ENCODE assay signal across 16 cellular contexts in the genomic region with DNA sequence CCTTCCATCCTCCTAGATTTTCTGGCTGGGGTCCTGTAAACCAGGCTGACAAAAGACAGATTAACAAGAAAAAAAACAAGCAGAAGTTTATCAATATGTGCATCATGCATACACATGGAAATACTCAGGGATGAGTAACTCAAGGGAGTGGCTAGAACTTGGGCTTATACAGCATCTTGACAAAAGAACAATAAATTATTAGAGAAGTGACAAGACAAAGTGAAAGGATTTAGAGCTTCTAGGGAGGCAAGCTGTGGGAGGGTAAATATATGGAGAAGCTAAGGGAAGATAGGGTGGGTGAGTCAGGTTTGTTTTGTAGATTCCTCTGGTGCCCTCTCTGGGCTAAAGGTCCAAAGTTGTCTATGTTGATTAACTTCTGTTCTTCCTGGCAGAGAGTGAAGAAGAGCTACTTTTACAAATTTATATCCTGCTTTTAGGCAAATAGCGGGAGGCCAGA. TPM values are rescaled to one million over a fixed set of nuclear protein-coding genes. Genes with fewer than 3 reads are reported as not detected.
A peak's percentile ranks its signal among the peaks of the same experiment; 100 is the strongest.
DNase-seq lines count a peak whose midpoint lies in the region; ATAC-seq, FAIRE-seq and TF ChIP-seq lines count a peak whose summit lies in the region.
"Had no signal": no experiment of that assay in that cellular context is flagged by ENCODE, and none has a peak within 500 bp of the region (broad histone marks: within the 10 kb centered on the region; RNA-seq: fewer than 3 reads in every experiment).

No MANE protein-coding gene starts in this region.

- H3K4me3 ChIP-seq in endothelial cell of umbilical vein (replicated peaks in 1 of 3; ENCODE audit: insufficient read depth in 1 of 3, low read depth in 1 of 3, low read length in 3 of 3) (no peak overlapping the region), dorsolateral prefrontal cortex (no peak overlapping the region)

- dilution Hi-C loops in endothelial cell of umbilical vein (cut with MboI; ENCODE audit: extremely low pct_ligation_motif_present, low sequenced_read_pairs): no loop called here

- peak; percentile 47 for TF ChIP-seq POLR2A in endothelial cell of umbilical vein (IDR thresholded peaks at IDR 0.05; ENCODE audit: low read depth, low read length)

- H3K4me3 Mint-ChIP-seq in nephron progenitor cell: no peak overlapping the region
- H3K4me3 Mint-ChIP-seq: activated CD8-positive, alpha-beta T cell treated with anti-CD3 and anti-CD28 coated beads for 36 hours; activated naive CD8-positive, alpha-beta T cell treated with anti-CD3 and anti-CD28 coated beads, Interleukin-2, amount 50 U/mL, for 24 hours; neural crest cell; T-helper 1 cell treated with Interleukin-12 subunit alpha and Interleukin-12 subunit beta and Interleukin-4 antibody, amounts not matched to agents 30 μg/mL and 1 μg/mL, for 36 hours had no signal

- intact Hi-C loops in endothelial cell of umbilical vein (cut with micrococcal nuclease) (no loop called here), dorsolateral prefrontal cortex (cut with DNase I) (no loop called here)

- DNase-seq in ELR (ENCODE audit: low read depth) (peak; percentile 63), NCI-H226 (peak; percentile 96), endothelial cell of umbilical vein (ENCODE audit: low read depth, low spot score) (peak; percentile 73), nephron progenitor cell (no peak), NCI-H1092 (lab: John Stamatoyannopoulos, UW) (no peak), dorsolateral prefrontal cortex (no peak)
- DNase-seq: activated CD8-positive, alpha-beta T cell treated with anti-CD3 and anti-CD28 coated beads for 36 hours; activated naive CD8-positive, alpha-beta T cell treated with anti-CD3 and anti-CD28 coated beads, Interleukin-2, amount 50 U/mL, for 24 hours; IMR-90; islet precursor cell; NCI-H446 treated with DMSO at 0.1 percent for 48 hours; stimulated activated CD4-positive, alpha-beta T cell treated with anti-CD3 and anti-CD28 coated beads, Interleukin-2, amount 100 ng/mL, for 24 hours had no signal

- H3K4me1 ChIP-seq in endothelial cell of umbilical vein (ENCODE audit: control insufficient read depth, extremely low read depth, insufficient read depth, low read length): peaks cover 36% of the 10 kb centered on the region

- CTCF ChIA-PET in endothelial cell of umbilical vein (lab: Charles Lee): interaction anchor here (0.8 to 1.1 kb wide), 3 partner anchors 21 to 115 kb away, joined by 3 to 4 read pairs (median 4); no protein-coding TSS in a partner anchor

- no peaks in the 10 kb centered on the region for H3K79me2 ChIP-seq in endothelial cell of umbilical vein (ENCODE audit: control insufficient read depth, insufficient read depth, low read length)

- POLR2A ChIA-PET in endothelial cell of umbilical vein (lab: Charles Lee): no interaction called here

- no peaks in the 10 kb centered on the region for H3K9me3 ChIP-seq in endothelial cell of umbilical vein (replicated peaks; ENCODE audit: control insufficient read depth, insufficient read depth, low read length)

- H3K36me3 ChIP-seq in endothelial cell of umbilical vein (ENCODE audit: control insufficient read depth in 2 of 2, extremely low read depth in 1 of 2, insufficient read depth in 2 of 2, low read length in 2 of 2): no peaks in the 10 kb centered on the region

- no peak overlapping the region for H3K9ac ChIP-seq in endothelial cell of umbilical vein (replicated peaks; ENCODE audit: extremely low read depth, insufficient read depth, low read length)

- H3K9me3 Mint-ChIP-seq in nephron progenitor cell: no peaks in the 10 kb centered on the region
- H3K9me3 Mint-ChIP-seq: activated CD8-positive, alpha-beta T cell treated with anti-CD3 and anti-CD28 coated beads for 36 hours; activated naive CD8-positive, alpha-beta T cell treated with anti-CD3 and anti-CD28 coated beads, Interleukin-2, amount 50 U/mL, for 24 hours; neural crest cell; T-helper 1 cell treated with Interleukin-12 subunit alpha and Interleukin-12 subunit beta and Interleukin-4 antibody, amounts not matched to agents 30 μg/mL and 1 μg/mL, for 36 hours had no signal

- H3K4me2 ChIP-seq in endothelial cell of umbilical vein (ENCODE audit: insufficient read depth, low read length): no peak overlapping the region

- TF ChIP-seq CTCF in endothelial cell of umbilical vein (IDR thresholded peaks at IDR 0.05; ENCODE audit: extremely low read depth in 1 of 2, insufficient read depth in 1 of 2, low read depth in 1 of 2, low read length in 2 of 2) (no peak), nephron progenitor cell (IDR thresholded peaks at IDR 0.05) (no peak), dorsolateral prefrontal cortex (IDR thresholded peaks at IDR 0.05 in 54 of 56, conservative IDR thresholded peaks at IDR 0.05 in 2 of 56; ENCODE audit: low read depth in 1 of 56, partially characterized antibody in 56 of 56) (no peak)

- peak; percentile 64 for FAIRE-seq in endothelial cell of umbilical vein (lab: Jason Lieb, UNC)

- H4K20me1 ChIP-seq in endothelial cell of umbilical vein (replicated peaks; ENCODE audit: control insufficient read depth, extremely low read depth, insufficient read depth, low read length): no peaks in the 10 kb centered on the region

- peak overlapping the region; percentile 17 for H3K27ac Mint-ChIP-seq in nephron progenitor cell
- H3K27ac Mint-ChIP-seq: activated CD8-positive, alpha-beta T cell treated with anti-CD3 and anti-CD28 coated beads for 36 hours; activated naive CD8-positive, alpha-beta T cell treated with anti-CD3 and anti-CD28 coated beads, Interleukin-2, amount 50 U/mL, for 24 hours; T-helper 1 cell treated with Interleukin-12 subunit alpha and Interleukin-12 subunit beta and Interleukin-4 antibody, amounts not matched to agents 30 μg/mL and 1 μg/mL, for 36 hours had no signal

- H3K27ac ChIP-seq in endothelial cell of umbilical vein (ENCODE audit: insufficient read depth, low read depth, low read length) (peak overlapping the region; percentile 12), dorsolateral prefrontal cortex (no peak overlapping the region)

- H3K36me3 Mint-ChIP-seq in nephron progenitor cell (ENCODE audit: low read depth): no peaks in the 10 kb centered on the region

- H3K27me3 ChIP-seq in endothelial cell of umbilical vein (ENCODE audit: control insufficient read depth in 2 of 2, insufficient read depth in 2 of 2, low read length in 2 of 2) (no peaks in the 10 kb centered on the region), dorsolateral prefrontal cortex (no peaks in the 10 kb centered on the region)

- no peaks in the 10 kb centered on the region for H3K9me1 ChIP-seq in endothelial cell of umbilical vein (replicated peaks; ENCODE audit: control insufficient read depth, extremely low read depth, insufficient read depth, low read length)

- H2AFZ ChIP-seq in endothelial cell of umbilical vein (ENCODE audit: low read depth, low read length): no peak overlapping the region

- ATAC-seq in HG03045 (IDR thresholded peaks at IDR 0.05; ENCODE audit: unreplicated experiment) (no peak), GM18861 (IDR thresholded peaks at IDR 0.05; ENCODE audit: unreplicated experiment) (no peak)
- ATAC-seq: activated CD8-positive, alpha-beta T cell treated with anti-CD3 and anti-CD28 coated beads for 36 hours; activated naive CD8-positive, alpha-beta T cell treated with anti-CD3 and anti-CD28 coated beads, Interleukin-2, amount 50 U/mL, for 24 hours had no signal

- peaks cover 49% of the 10 kb centered on the region for H3K27me3 Mint-ChIP-seq in nephron progenitor cell (ENCODE audit: low read depth, poor library complexity)

- no TSS peak for BruUV-seq in endothelial cell of umbilical vein (replicated peaks; lab: Mats Ljungman, UMichigan)

- H3K4me1 Mint-ChIP-seq in nephron progenitor cell: peaks cover 39% of the 10 kb centered on the region
- H3K4me1 Mint-ChIP-seq: activated naive CD8-positive, alpha-beta T cell treated with anti-CD3 and anti-CD28 coated beads, Interleukin-2, amount 50 U/mL, for 24 hours had no signal

TF ChIP-seq in endothelial cell of umbilical vein, 7 proteins besides CTCF, POLR2A, EP300 and RAD21:
- TF ChIP-seq JUN (IDR thresholded peaks at IDR 0.05; ENCODE audit: borderline replicate concordance, insufficient read depth, insufficient read length, low read depth) (no peak), FOS (IDR thresholded peaks at IDR 0.05; ENCODE audit: borderline replicate concordance, insufficient read depth, low read length) (peak; percentile 37), GATA2 (IDR thresholded peaks at IDR 0.05; ENCODE audit: insufficient read depth, insufficient read length, low read depth, low read length) (peak; percentile 73), POLR2AphosphoS5 (IDR thresholded peaks at IDR 0.05; ENCODE audit: insufficient read depth, low read depth, low read length) (peak; percentile 53), MYC (IDR thresholded peaks at IDR 0.05; ENCODE audit: low read depth, low read length) (no peak), EZH2 (IDR thresholded peaks at IDR 0.05; ENCODE audit: borderline replicate concordance, low read depth, low read length, severe bottlenecking) (no peak)
- TF ChIP-seq, protein P1, sequence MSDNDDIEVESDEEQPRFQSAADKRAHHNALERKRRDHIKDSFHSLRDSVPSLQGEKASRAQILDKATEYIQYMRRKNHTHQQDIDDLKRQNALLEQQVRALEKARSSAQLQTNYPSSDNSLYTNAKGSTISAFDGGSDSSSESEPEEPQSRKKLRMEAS (IDR thresholded peaks at IDR 0.05; ENCODE audit: insufficient read depth, insufficient read length): no peak
TF ChIP-seq in endothelial cell of umbilical vein: peak in this region for 3.

RNA-seq across cellular contexts. Expression of a gene that starts 48.0 kb away (rescaled TPM):
- 31.0 and 35.8 TPM in 2 replicates for total RNA-seq in endothelial cell of umbilical vein
- polyA plus RNA-seq in endothelial cell of umbilical vein: 74.3 and 93.9 TPM in 2 replicates
- polyA plus RNA-seq in endothelial cell of umbilical vein (2011; cell fraction: cytosol; rRNA removed): 41.5 and 53.0 TPM in 2 replicates
- polyA plus RNA-seq in endothelial cell of umbilical vein (2011; cell fraction: nucleus; rRNA removed): 130 and 182 TPM in 2 replicates
- 114 and 302 TPM in 2 replicates for polyA plus RNA-seq in endothelial cell of umbilical vein (2012)
- 94.8 and 120 TPM in 2 replicates for polyA minus RNA-seq in endothelial cell of umbilical vein
- not detected for polyA minus RNA-seq in endothelial cell of umbilical vein (2011; cell fraction: cytosol; rRNA and poly(A)+ RNA removed)
- 48.8 and 84.2 TPM in 2 replicates for polyA minus RNA-seq in endothelial cell of umbilical vein (2011; cell fraction: nucleus; rRNA and poly(A)+ RNA removed)
- 1,000 to 10,000 TPM in 17 of 120 experiments, 100 to 1,000 TPM in 103; 366 to 1,232 (median 838) TPM for total RNA-seq in dorsolateral prefrontal cortex

RNA-seq across cellular contexts. Expression of a gene that starts 59.7 kb away (rescaled TPM):
- total RNA-seq in endothelial cell of umbilical vein (24.1 and 29.0 TPM in 2 replicates), dorsolateral prefrontal cortex (1 to 10 TPM; 1.6 to 9.8 (median 3.4) TPM)
- 17.2 and 17.3 TPM in 2 replicates for polyA plus RNA-seq in endothelial cell of umbilical vein
- 21.3 and 23.1 TPM in 2 replicates for polyA plus RNA-seq in endothelial cell of umbilical vein (2011; cell fraction: cytosol; rRNA removed)
- 14.6 and 17.6 TPM in 2 replicates for polyA plus RNA-seq in endothelial cell of umbilical vein (2011; cell fraction: nucleus; rRNA removed)
- 21.9 TPM in 2 replicates for polyA plus RNA-seq in endothelial cell of umbilical vein (2012)
- polyA minus RNA-seq in endothelial cell of umbilical vein: 19.4 and 21.2 TPM in 2 replicates
- 14.4 TPM for polyA minus RNA-seq in endothelial cell of umbilical vein (2011; cell fraction: cytosol; rRNA and poly(A)+ RNA removed)
- 9.4 and 11.0 TPM in 2 replicates for polyA minus RNA-seq in endothelial cell of umbilical vein (2011; cell fraction: nucleus; rRNA and poly(A)+ RNA removed)

Comparison
In these comparisons a context has a peak if more than half of its experiments do, and no peak if none do; other contexts are left out.
1. DNase-seq: peak in ELR (single experiment), NCI-H226 (single experiment) and endothelial cell of umbilical vein (single experiment); none in nephron progenitor cell (single experiment), NCI-H1092 (single experiment) and dorsolateral prefrontal cortex (0 of 10).